ENCODE assay signal across 7 cellular contexts in genomic region chr7:131557521-131558385, GRCh38. TPM values are rescaled to one million over a fixed set of nuclear protein-coding genes. Genes with fewer than 3 reads are reported as not detected.
DNase-seq lines count a peak whose midpoint lies in the region; ATAC-seq and TF ChIP-seq lines count a peak whose summit lies in the region.

No MANE protein-coding gene starts in this region.

- H3K27me3 ChIP-seq in HUES48 (ENCODE audit: control insufficient read depth, insufficient read depth, low read length): no peaks in the 10 kb centered on the region
- no peaks in the 10 kb centered on the region for H3K27me3 ChIP-seq in ascending aorta
- H3K27me3 ChIP-seq in stomach: peaks cover 0 to 34% (median 0%) of the 10 kb centered on the region in 3 donors

- H3K36me3 Mint-ChIP-seq in immature natural killer cell (no peaks in the 10 kb centered on the region), CD14-positive monocyte (peaks cover 0 to 4% of the 10 kb centered on the region in 2 donors)

- peaks cover 12 to 16% of the 10 kb centered on the region in 2 donors for H3K4me1 Mint-ChIP-seq in immature natural killer cell
- H3K4me1 Mint-ChIP-seq in CD14-positive monocyte: peaks cover 19% of the 10 kb centered on the region

- H3K4me3 Mint-ChIP-seq in immature natural killer cell: peak overlapping the region; percentile 75 to 85 (median 79)
- peak overlapping the region in 1 of 2 donors; percentile 70 for H3K4me3 Mint-ChIP-seq in CD14-positive monocyte

- H3K9me3 ChIP-seq in HUES48 (ENCODE audit: control insufficient read depth, insufficient read depth, low read length) (no peaks in the 10 kb centered on the region), ascending aorta (no peaks in the 10 kb centered on the region), stomach (no peaks in the 10 kb centered on the region)

- intact Hi-C loops in ascending aorta (cut with DNase I) (no loop called here), stomach (cut with DNase I; ENCODE audit: low total_unique reads) (no loop called here), CD14-positive monocyte (cut with micrococcal nuclease) (no loop called here)

- H3K9ac ChIP-seq in HUES48 (ENCODE audit: low read depth, low read length): peak overlapping the region; percentile 82

- ATAC-seq in HG02870 (IDR thresholded peaks at IDR 0.05; ENCODE audit: unreplicated experiment): no peak

- peaks cover 12 to 20% (median 15%) of the 10 kb centered on the region in 3 donors for H3K27me3 Mint-ChIP-seq in immature natural killer cell (ENCODE audit: low read depth in 3 of 3)
- peaks cover 58 to 72% (median 66%) of the 10 kb centered on the region in 3 donors for H3K27me3 Mint-ChIP-seq in CD14-positive monocyte (ENCODE audit: low read depth in 3 of 3)

- TF ChIP-seq EP300 in stomach (IDR thresholded peaks at IDR 0.05): no peak

- H3K27ac Mint-ChIP-seq in immature natural killer cell: no peak overlapping the region
- H3K27ac Mint-ChIP-seq in CD14-positive monocyte: peak overlapping the region in 1 of 7 donors; percentile 31

- H3K4me1 ChIP-seq in HUES48 (ENCODE audit: control insufficient read depth, insufficient read depth, low read length) (peaks cover 27% of the 10 kb centered on the region), ascending aorta (peaks cover 2 to 10% of the 10 kb centered on the region in 2 donors), stomach (peaks cover 23 to 34% (median 29%) of the 10 kb centered on the region in 4 donors)

- 2 to 4% (median 3%) methylated on average over 26 to 32 of the region's 32 CpGs for WGBS in stomach, 5 donors

- TF ChIP-seq CTCF in ascending aorta (IDR thresholded peaks at IDR 0.05) (no peak), stomach (IDR thresholded peaks at IDR 0.05) (no peak), CD14-positive monocyte (IDR thresholded peaks at IDR 0.05) (no peak)

- no peak for DNase-seq in ascending aorta (ENCODE audit: low spot score in 2 of 2)
- no peak for DNase-seq in immature natural killer cell
- peak; percentile 38 for DNase-seq in stomach
- no peak for DNase-seq in CD14-positive monocyte (ENCODE audit: low spot score)
- DNase-seq in NCI-H1105 (lab: John Stamatoyannopoulos, UW): no peak

- no peaks in the 10 kb centered on the region for H3K9me3 Mint-ChIP-seq in immature natural killer cell
- peaks cover 0 to 11% (median 2%) of the 10 kb centered on the region in 7 donors for H3K9me3 Mint-ChIP-seq in CD14-positive monocyte

- H3K36me3 ChIP-seq in HUES48 (ENCODE audit: control insufficient read depth, insufficient read depth, low read length) (peaks cover 32% of the 10 kb centered on the region), ascending aorta (no peaks in the 10 kb centered on the region), stomach (no peaks in the 10 kb centered on the region)

- H3K4me3 ChIP-seq in HUES48 (ENCODE audit: low read depth, low read length): peak overlapping the region; percentile 73
- H3K4me3 ChIP-seq in ascending aorta: peak overlapping the region; percentile 38 to 90
- H3K4me3 ChIP-seq in stomach: peak overlapping the region; percentile 63 to 76 (median 68)

- TF ChIP-seq POLR2A in stomach (IDR thresholded peaks at IDR 0.05): no peak

- H3K27ac ChIP-seq in HUES48 (ENCODE audit: low read depth, low read length): peak overlapping the region; percentile 96
- H3K27ac ChIP-seq in ascending aorta: no peak overlapping the region
- peak overlapping the region in 4 of 5 donors; percentile 12 to 73 (median 45) for H3K27ac ChIP-seq in stomach

RNA-seq across cellular contexts. Expression of gene PODXL, which starts 1.3 kb away (rescaled TPM):
- 141 TPM for total RNA-seq in ascending aorta
- under 1 TPM in 2 of 3 donors, not detected in 1; 0.10 to 0.56 TPM for polyA plus RNA-seq in immature natural killer cell
- 100 to 1,000 TPM in 1 of 5 donors, 10 to 100 TPM in 3, 1 to 10 TPM in 1; 4.7 to 241 (median 30.4) TPM for total RNA-seq in stomach
- 1 to 10 TPM; 2.9 to 3.8 (median 3.5) TPM for polyA plus RNA-seq in stomach
- polyA plus RNA-seq in CD14-positive monocyte: under 1 TPM in 1 of 2 donors, not detected in 1; 0.20 TPM

Comparison
In these comparisons a context has a peak if more than half of its experiments do, and no peak if none do; other contexts are left out.
1. H3K27ac ChIP-seq: peak in HUES48 (single experiment) and stomach (4 of 5); none in ascending aorta (0 of 2).
2. Peak in every context shown above with its lines, with median percentiles within 50 percentile points of each other: H3K4me3 ChIP-seq.